Comparison of ENCODE assay signal across 1 cellular context in the genomic region with DNA sequence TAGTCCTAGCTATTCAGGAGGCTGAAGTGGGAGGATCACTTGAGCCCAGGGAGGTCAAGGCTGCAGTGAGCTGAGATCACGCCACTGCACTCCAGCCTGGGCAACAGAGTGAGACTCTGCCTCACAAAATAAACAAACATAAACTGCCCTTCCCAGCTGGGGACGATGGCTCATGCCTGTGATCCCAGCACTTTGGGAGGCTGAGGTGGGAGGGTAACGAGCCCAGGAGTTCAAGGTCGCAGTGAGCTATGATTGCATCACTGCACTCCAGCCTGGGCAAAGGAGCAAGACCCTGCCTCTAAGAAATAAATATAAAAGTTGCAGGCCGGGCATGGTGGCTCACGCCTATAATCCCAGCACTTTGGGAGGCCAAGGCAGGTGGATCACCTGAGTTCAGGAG.
TF ChIP-seq lines count a peak whose summit lies in the region.
"Not testable (repeated sequence)": the region's sequence is repeated elsewhere in the genome, so short reads cannot be mapped to it uniquely, and the experiment has no call there.

No MANE protein-coding gene starts in this region.

TF ChIP-seq in HepG2, 621 proteins besides CTCF, POLR2A, EP300 and RAD21 (continued from another document and continues in another):
- TF ChIP-seq, protein P1, sequence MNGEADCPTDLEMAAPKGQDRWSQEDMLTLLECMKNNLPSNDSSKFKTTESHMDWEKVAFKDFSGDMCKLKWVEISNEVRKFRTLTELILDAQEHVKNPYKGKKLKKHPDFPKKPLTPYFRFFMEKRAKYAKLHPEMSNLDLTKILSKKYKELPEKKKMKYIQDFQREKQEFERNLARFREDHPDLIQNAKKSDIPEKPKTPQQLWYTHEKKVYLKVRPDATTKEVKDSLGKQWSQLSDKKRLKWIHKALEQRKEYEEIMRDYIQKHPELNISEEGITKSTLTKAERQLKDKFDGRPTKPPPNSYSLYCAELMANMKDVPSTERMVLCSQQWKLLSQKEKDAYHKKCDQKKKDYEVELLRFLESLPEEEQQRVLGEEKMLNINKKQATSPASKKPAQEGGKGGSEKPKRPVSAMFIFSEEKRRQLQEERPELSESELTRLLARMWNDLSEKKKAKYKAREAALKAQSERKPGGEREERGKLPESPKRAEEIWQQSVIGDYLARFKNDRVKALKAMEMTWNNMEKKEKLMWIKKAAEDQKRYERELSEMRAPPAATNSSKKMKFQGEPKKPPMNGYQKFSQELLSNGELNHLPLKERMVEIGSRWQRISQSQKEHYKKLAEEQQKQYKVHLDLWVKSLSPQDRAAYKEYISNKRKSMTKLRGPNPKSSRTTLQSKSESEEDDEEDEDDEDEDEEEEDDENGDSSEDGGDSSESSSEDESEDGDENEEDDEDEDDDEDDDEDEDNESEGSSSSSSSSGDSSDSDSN (CRISPR knock-in tag; IDR thresholded peaks at IDR 0.05), result peak; percentile 30; the same call in 1 of the 2 replicates
- TF ChIP-seq ZMYM2 (CRISPR knock-in tag; IDR thresholded peaks at IDR 0.05) (peak; percentile 98), FOXO1 (CRISPR knock-in tag; IDR thresholded peaks at IDR 0.05) (peak; percentile 79), GATAD2A (CRISPR knock-in tag; IDR thresholded peaks at IDR 0.05) (peak; percentile 81), HNF4A (CRISPR knock-in tag; IDR thresholded peaks at IDR 0.05) (peak; percentile 91), MYC (CRISPR knock-in tag; IDR thresholded peaks at IDR 0.05; ENCODE audit: borderline replicate concordance) (peak; percentile 50; the same call in 1 of the 2 replicates), FOXP1 (CRISPR knock-in tag; IDR thresholded peaks at IDR 0.05) (peak; percentile 82), ZFP36L1 (CRISPR knock-in tag; IDR thresholded peaks at IDR 0.05) (peak; percentile 21; the same call in 1 of the 2 replicates), HOXA3 (CRISPR knock-in tag; IDR thresholded peaks at IDR 0.05) (peak; percentile 78), ZNF264 (CRISPR knock-in tag; IDR thresholded peaks at IDR 0.05) (peak; percentile 78; the same call in 1 of the 2 replicates), MIXL1 (CRISPR knock-in tag; IDR thresholded peaks at IDR 0.05) (peak; percentile 66; the same call in 1 of the 2 replicates), FOXK2 (IDR thresholded peaks at IDR 0.05) (peak; percentile 55; the same call in 1 of the 2 replicates), GABPA (CRISPR knock-in tag; IDR thresholded peaks at IDR 0.05; ENCODE audit: low read depth) (peak; percentile 14; the same call in 1 of the 2 replicates), FOXK1 (CRISPR knock-in tag; IDR thresholded peaks at IDR 0.05; ENCODE audit: borderline replicate concordance, low read depth) (peak; percentile 83; the same call in 1 of the 2 replicates), ZNF263 (CRISPR knock-in tag; IDR thresholded peaks at IDR 0.05) (peak; percentile 59), ZBTB7B (CRISPR knock-in tag; IDR thresholded peaks at IDR 0.05) (0 out of 2 replicates have a peak, but pooled peaks have one; percentile 22), ZBTB38 (CRISPR knock-in tag; IDR thresholded peaks at IDR 0.05) (0 out of 2 replicates have a peak, but pooled peaks have one; percentile 39), TBX2 (CRISPR knock-in tag; IDR thresholded peaks at IDR 0.05; ENCODE audit: borderline replicate concordance) (peak; percentile 72; the same call in 1 of the 2 replicates), MED1 (CRISPR knock-in tag; IDR thresholded peaks at IDR 0.05) (peak; percentile 88), RXRA (CRISPR knock-in tag; IDR thresholded peaks at IDR 0.05) (peak; percentile 84), NR2F6 (IDR thresholded peaks at IDR 0.05) (peak; percentile 79), NR2F6 (CRISPR knock-in tag; IDR thresholded peaks at IDR 0.05) (peak; percentile 90)
- TF ChIP-seq, protein P2, sequence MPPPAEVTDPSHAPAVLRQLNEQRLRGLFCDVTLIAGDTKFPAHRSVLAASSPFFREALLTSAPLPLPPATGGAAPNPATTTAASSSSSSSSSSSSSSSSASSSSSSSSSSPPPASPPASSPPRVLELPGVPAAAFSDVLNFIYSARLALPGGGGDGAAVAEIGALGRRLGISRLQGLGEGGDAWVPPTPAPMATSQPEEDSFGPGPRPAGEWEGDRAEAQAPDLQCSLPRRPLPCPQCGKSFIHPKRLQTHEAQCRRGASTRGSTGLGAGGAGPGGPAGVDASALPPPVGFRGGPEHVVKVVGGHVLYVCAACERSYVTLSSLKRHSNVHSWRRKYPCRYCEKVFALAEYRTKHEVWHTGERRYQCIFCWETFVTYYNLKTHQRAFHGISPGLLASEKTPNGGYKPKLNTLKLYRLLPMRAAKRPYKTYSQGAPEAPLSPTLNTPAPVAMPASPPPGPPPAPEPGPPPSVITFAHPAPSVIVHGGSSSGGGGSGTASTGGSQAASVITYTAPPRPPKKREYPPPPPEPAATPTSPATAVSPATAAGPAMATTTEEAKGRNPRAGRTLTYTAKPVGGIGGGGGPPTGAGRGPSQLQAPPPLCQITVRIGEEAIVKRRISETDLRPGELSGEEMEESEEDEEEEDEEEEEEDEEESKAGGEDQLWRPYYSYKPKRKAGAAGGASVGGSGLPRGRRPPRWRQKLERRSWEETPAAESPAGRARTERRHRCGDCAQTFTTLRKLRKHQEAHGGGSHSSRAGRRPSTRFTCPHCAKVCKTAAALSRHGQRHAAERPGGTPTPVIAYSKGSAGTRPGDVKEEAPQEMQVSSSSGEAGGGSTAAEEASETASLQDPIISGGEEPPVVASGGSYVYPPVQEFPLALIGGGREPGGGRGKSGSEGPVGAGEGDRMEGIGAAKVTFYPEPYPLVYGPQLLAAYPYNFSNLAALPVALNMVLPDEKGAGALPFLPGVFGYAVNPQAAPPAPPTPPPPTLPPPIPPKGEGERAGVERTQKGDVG (CRISPR knock-in tag; IDR thresholded peaks at IDR 0.05; ENCODE audit: borderline replicate concordance), result 0 out of 2 replicates have a peak, but pooled peaks have one; percentile 30
- TF ChIP-seq, protein P3, sequence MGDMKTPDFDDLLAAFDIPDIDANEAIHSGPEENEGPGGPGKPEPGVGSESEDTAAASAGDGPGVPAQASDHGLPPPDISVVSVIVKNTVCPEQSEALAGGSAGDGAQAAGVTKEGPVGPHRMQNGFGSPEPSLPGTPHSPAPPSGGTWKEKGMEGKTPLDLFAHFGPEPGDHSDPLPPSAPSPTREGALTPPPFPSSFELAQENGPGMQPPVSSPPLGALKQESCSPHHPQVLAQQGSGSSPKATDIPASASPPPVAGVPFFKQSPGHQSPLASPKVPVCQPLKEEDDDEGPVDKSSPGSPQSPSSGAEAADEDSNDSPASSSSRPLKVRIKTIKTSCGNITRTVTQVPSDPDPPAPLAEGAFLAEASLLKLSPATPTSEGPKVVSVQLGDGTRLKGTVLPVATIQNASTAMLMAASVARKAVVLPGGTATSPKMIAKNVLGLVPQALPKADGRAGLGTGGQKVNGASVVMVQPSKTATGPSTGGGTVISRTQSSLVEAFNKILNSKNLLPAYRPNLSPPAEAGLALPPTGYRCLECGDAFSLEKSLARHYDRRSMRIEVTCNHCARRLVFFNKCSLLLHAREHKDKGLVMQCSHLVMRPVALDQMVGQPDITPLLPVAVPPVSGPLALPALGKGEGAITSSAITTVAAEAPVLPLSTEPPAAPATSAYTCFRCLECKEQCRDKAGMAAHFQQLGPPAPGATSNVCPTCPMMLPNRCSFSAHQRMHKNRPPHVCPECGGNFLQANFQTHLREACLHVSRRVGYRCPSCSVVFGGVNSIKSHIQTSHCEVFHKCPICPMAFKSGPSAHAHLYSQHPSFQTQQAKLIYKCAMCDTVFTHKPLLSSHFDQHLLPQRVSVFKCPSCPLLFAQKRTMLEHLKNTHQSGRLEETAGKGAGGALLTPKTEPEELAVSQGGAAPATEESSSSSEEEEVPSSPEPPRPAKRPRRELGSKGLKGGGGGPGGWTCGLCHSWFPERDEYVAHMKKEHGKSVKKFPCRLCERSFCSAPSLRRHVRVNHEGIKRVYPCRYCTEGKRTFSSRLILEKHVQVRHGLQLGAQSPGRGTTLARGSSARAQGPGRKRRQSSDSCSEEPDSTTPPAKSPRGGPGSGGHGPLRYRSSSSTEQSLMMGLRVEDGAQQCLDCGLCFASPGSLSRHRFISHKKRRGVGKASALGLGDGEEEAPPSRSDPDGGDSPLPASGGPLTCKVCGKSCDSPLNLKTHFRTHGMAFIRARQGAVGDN (CRISPR knock-in tag; IDR thresholded peaks at IDR 0.05), result peak; percentile 62
- not testable (repeated sequence) for TF ChIP-seq FOXP1 (IDR thresholded peaks at IDR 0.05); GABPA (IDR thresholded peaks at IDR 0.05; ENCODE audit: low read depth, low read length)
- TF ChIP-seq, protein P4, sequence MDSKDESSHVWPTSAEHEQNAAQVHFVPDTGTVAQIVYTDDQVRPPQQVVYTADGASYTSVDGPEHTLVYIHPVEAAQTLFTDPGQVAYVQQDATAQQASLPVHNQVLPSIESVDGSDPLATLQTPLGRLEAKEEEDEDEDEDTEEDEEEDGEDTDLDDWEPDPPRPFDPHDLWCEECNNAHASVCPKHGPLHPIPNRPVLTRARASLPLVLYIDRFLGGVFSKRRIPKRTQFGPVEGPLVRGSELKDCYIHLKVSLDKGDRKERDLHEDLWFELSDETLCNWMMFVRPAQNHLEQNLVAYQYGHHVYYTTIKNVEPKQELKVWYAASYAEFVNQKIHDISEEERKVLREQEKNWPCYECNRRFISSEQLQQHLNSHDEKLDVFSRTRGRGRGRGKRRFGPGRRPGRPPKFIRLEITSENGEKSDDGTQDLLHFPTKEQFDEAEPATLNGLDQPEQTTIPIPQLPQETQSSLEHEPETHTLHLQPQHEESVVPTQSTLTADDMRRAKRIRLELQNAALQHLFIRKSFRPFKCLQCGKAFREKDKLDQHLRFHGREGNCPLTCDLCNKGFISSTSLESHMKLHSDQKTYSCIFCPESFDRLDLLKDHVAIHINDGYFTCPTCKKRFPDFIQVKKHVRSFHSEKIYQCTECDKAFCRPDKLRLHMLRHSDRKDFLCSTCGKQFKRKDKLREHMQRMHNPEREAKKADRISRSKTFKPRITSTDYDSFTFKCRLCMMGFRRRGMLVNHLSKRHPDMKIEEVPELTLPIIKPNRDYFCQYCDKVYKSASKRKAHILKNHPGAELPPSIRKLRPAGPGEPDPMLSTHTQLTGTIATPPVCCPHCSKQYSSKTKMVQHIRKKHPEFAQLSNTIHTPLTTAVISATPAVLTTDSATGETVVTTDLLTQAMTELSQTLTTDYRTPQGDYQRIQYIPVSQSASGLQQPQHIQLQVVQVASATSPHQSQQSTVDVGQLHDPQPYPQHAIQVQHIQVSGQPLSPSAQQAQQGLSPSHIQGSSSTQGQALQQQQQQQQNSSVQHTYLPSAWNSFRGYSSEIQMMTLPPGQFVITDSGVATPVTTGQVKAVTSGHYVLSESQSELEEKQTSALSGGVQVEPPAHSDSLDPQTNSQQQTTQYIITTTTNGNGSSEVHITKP (CRISPR knock-in tag; IDR thresholded peaks at IDR 0.05; ENCODE audit: low read depth), result peak; percentile 51; the same call in 1 of the 2 replicates
- TF ChIP-seq, protein P5, sequence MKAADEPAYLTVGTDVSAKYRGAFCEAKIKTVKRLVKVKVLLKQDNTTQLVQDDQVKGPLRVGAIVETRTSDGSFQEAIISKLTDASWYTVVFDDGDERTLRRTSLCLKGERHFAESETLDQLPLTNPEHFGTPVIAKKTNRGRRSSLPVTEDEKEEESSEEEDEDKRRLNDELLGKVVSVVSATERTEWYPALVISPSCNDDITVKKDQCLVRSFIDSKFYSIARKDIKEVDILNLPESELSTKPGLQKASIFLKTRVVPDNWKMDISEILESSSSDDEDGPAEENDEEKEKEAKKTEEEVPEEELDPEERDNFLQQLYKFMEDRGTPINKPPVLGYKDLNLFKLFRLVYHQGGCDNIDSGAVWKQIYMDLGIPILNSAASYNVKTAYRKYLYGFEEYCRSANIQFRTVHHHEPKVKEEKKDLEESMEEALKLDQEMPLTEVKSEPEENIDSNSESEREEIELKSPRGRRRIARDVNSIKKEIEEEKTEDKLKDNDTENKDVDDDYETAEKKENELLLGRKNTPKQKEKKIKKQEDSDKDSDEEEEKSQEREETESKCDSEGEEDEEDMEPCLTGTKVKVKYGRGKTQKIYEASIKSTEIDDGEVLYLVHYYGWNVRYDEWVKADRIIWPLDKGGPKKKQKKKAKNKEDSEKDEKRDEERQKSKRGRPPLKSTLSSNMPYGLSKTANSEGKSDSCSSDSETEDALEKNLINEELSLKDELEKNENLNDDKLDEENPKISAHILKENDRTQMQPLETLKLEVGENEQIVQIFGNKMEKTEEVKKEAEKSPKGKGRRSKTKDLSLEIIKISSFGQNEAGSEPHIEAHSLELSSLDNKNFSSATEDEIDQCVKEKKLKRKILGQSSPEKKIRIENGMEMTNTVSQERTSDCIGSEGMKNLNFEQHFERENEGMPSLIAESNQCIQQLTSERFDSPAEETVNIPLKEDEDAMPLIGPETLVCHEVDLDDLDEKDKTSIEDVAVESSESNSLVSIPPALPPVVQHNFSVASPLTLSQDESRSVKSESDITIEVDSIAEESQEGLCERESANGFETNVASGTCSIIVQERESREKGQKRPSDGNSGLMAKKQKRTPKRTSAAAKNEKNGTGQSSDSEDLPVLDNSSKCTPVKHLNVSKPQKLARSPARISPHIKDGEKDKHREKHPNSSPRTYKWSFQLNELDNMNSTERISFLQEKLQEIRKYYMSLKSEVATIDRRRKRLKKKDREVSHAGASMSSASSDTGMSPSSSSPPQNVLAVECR (CRISPR knock-in tag; IDR thresholded peaks at IDR 0.05; ENCODE audit: borderline replicate concordance), result peak; percentile 59; the same call in 1 of the 2 replicates
- TF ChIP-seq, protein P6, sequence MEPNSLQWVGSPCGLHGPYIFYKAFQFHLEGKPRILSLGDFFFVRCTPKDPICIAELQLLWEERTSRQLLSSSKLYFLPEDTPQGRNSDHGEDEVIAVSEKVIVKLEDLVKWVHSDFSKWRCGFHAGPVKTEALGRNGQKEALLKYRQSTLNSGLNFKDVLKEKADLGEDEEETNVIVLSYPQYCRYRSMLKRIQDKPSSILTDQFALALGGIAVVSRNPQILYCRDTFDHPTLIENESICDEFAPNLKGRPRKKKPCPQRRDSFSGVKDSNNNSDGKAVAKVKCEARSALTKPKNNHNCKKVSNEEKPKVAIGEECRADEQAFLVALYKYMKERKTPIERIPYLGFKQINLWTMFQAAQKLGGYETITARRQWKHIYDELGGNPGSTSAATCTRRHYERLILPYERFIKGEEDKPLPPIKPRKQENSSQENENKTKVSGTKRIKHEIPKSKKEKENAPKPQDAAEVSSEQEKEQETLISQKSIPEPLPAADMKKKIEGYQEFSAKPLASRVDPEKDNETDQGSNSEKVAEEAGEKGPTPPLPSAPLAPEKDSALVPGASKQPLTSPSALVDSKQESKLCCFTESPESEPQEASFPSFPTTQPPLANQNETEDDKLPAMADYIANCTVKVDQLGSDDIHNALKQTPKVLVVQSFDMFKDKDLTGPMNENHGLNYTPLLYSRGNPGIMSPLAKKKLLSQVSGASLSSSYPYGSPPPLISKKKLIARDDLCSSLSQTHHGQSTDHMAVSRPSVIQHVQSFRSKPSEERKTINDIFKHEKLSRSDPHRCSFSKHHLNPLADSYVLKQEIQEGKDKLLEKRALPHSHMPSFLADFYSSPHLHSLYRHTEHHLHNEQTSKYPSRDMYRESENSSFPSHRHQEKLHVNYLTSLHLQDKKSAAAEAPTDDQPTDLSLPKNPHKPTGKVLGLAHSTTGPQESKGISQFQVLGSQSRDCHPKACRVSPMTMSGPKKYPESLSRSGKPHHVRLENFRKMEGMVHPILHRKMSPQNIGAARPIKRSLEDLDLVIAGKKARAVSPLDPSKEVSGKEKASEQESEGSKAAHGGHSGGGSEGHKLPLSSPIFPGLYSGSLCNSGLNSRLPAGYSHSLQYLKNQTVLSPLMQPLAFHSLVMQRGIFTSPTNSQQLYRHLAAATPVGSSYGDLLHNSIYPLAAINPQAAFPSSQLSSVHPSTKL (CRISPR knock-in tag; IDR thresholded peaks at IDR 0.05), result peak; percentile 81
